In the genomic region with DNA sequence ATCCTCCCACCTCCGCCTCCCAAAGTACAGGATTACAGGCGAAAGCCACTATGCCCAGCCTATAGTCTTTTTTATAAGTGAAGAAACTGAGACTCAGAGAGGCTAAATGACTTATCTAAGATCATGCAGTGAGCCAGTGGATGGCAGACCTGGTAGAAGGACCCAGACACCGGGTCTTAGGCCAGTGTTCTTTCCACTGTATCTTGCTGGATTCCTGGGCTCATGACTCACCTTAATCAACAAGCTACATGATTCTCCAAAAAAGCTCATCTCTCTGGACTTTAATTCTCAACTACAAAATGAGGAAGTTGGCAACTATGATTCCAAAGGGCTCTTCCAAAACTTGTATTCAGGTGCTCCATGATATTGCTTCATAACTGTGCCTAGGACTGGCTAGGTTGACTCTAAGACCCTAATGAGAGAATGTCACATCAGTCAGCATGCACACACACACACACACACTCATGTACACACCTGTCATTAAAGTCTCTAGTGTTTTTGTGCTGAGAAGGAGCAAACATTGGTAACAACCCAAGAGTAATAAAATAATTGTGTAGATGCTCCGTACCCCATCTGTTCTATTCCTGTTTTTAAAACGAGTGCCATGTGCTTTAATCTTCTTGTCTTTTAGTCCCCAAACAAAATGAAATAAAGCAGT, we compare ENCODE assay signal across 13 cellular contexts.
"Had no signal": no experiment of that assay in that cellular context is flagged by ENCODE, and none has a peak within 500 bp of the region (broad histone marks: within the 10 kb centered on the region; RNA-seq: fewer than 3 reads in every experiment).

No MANE protein-coding gene starts in this region.

- DNase-seq: activated CD4-positive, alpha-beta T cell treated with anti-CD3 and anti-CD28 coated beads for 1 hour; activated CD4-positive, alpha-beta T cell treated with anti-CD3 and anti-CD28 coated beads, Interleukin-2, amount 50 U/mL, for 48 hours; activated CD8-positive, alpha-beta memory T cell treated with anti-CD3 and anti-CD28 coated beads, Interleukin-2, amount 10 ng/mL, durations not matched to agents 7 days and 5 days; activated effector memory CD4-positive, alpha-beta T cell treated with anti-CD3 and anti-CD28 coated beads, Interleukin-2, amount 50 U/mL, for 16 hours; activated T-cell treated with anti-CD3 and anti-CD28 coated beads, Interleukin-2, amount 50 U/mL, for 24 hours; aorta; heart left ventricle; left ventricle myocardium inferior; ovary; stimulated activated CD4-positive, alpha-beta T cell treated with anti-CD3 and anti-CD28 coated beads, Interleukin-4, amount 100 ng/mL, for 1 hour; stimulated activated CD8-positive, alpha-beta memory T cell treated with anti-CD3 and anti-CD28 coated beads, Interleukin-4, amount 100 ng/mL, for 48 hours; stimulated activated naive CD8-positive, alpha-beta T cell treated with anti-CD3 and anti-CD28 coated beads, Interleukin-15, Interleukin-2, amounts not matched to agents 100 U/mL and 50 U/mL, for 24 hours; upper lobe of left lung had no signal

- ATAC-seq: activated CD8-positive, alpha-beta memory T cell treated with anti-CD3 and anti-CD28 coated beads, Interleukin-2, amount 10 ng/mL, durations not matched to agents 7 days and 5 days; heart left ventricle; stimulated activated naive CD8-positive, alpha-beta T cell treated with anti-CD3 and anti-CD28 coated beads, Interleukin-15, Interleukin-2, amounts not matched to agents 100 U/mL and 50 U/mL, for 24 hours had no signal

- H3K4me1 ChIP-seq: upper lobe of left lung had no signal

- H3K27ac ChIP-seq: heart left ventricle, left ventricle myocardium inferior, ovary, upper lobe of left lung had no signal

- H3K27me3 ChIP-seq: heart left ventricle, ovary, upper lobe of left lung had no signal
